ENCODE assay signal across 8 cellular contexts in the genomic region with DNA sequence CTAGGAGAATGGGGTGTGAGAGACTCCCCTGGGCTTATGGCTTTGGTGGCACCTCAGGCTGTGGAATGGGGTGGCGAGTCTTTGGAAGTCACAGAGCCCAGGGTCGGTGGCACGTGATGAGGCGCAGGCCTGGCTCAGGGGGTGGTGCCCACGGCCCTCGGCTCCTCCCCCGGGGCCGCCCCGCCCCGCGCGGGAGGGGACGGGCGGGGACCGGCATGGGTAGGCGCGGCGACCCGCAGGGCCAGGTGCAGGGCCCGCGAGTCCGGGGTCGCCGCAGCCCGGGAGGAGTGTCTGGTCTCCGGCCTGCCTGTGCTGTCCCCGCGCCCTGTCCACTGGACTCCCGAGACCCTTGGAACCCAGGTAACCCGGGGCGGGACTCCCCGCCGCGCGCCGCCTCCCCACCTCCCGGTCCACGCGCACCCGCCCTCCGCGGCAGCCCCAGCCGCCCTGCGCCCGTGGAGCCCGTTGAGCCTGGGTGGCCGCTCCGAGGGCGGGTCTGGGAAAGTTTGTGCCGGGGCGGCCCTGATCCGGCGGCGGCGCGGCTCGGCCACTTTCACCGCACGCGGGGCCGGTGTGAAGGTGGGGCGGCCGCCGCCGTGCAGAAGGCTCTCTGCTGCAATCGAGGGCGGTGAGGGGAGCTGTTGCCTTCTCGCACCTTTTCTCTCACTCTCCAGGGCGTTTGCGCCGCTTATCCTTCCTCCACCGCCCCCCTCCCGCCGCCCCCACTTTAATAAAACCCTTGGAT. TPM values are rescaled to one million over a fixed set of nuclear protein-coding genes. Genes with fewer than 3 reads are reported as not detected.
DNase-seq lines count a peak whose midpoint lies in the region; ATAC-seq and TF ChIP-seq lines count a peak whose summit lies in the region.
"Had no signal": no experiment of that assay in that cellular context is flagged by ENCODE, and none has a peak within 500 bp of the region (broad histone marks: within the 10 kb centered on the region; RNA-seq: fewer than 3 reads in every experiment).

A gene with protein sequence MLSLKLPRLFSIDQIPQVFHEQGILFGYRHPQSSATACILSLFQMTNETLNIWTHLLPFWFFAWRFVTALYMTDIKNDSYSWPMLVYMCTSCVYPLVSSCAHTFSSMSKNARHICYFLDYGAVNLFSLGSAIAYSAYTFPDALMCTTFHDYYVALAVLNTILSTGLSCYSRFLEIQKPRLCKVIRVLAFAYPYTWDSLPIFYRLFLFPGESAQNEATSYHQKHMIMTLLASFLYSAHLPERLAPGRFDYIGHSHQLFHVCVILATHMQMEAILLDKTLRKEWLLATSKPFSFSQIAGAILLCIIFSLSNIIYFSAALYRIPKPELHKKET (plus strand): TSS at position 216 of the 745 bp plus-strand sequence. CDS start 61,169 bp downstream, outside the sequence.

- ATAC-seq in left colon, result peak; percentile 85
- ATAC-seq in stimulated activated naive B cell treated with anti-CD40 and anti-IgM and Interleukin-4, amounts not matched to agents 10 μg/mL and 1 μg/mL and 100 μg/mL, for 72 hours (replicated peaks), result peak; percentile 55 to 66
- ATAC-seq in HG03460 (IDR thresholded peaks at IDR 0.05; ENCODE audit: unreplicated experiment), result no peak

- intact Hi-C loops in left colon (cut with DNase I, micrococcal nuclease), result no loop called here

- DNase-seq in GM13977 (ENCODE audit: low spot score), result peak; percentile 49
- DNase-seq in NCI-H226, result peak; percentile 15
- peak; percentile 37 to 80 for DNase-seq in T47D (ENCODE audit: low read depth in 1 of 2, low spot score in 1 of 2)
- DNase-seq in left colon, result peak; percentile 53 to 70
- no peak for DNase-seq in stimulated activated naive B cell treated with anti-CD40 and anti-IgM and Interleukin-4, amounts not matched to agents 10 μg/mL and 1 μg/mL and 100 μg/mL, for 72 hours
- DNase-seq in medulla oblongata (ENCODE audit: extremely low spot score), result no peak

- H3K4me3 Mint-ChIP-seq in stimulated activated naive B cell treated with anti-CD40 and anti-IgM and Interleukin-4, amounts not matched to agents 10 μg/mL and 1 μg/mL and 100 μg/mL, for 72 hours, result peak within 1 kb of the TSS; percentile 75

- peaks cover 4 to 6% of the 10 kb centered on the region in 2 donors for H3K4me1 Mint-ChIP-seq in stimulated activated naive B cell treated with anti-CD40 and anti-IgM and Interleukin-4, amounts not matched to agents 10 μg/mL and 1 μg/mL and 100 μg/mL, for 72 hours

- peak within 1 kb of the TSS; percentile 6 for H3K27ac Mint-ChIP-seq in stimulated activated naive B cell treated with anti-CD40 and anti-IgM and Interleukin-4, amounts not matched to agents 10 μg/mL and 1 μg/mL and 100 μg/mL, for 72 hours

- H3K9me3 Mint-ChIP-seq in stimulated activated naive B cell treated with anti-CD40 and anti-IgM and Interleukin-4, amounts not matched to agents 10 μg/mL and 1 μg/mL and 100 μg/mL, for 72 hours, result peaks cover 0 to 1% of the 10 kb centered on the region in 2 donors

- TF ChIP-seq CTCF in GM13977 (IDR thresholded peaks at IDR 0.05; ENCODE audit: extremely low read depth, insufficient read depth, missing control alignments), result no peak

- H3K36me3 Mint-ChIP-seq in stimulated activated naive B cell treated with anti-CD40 and anti-IgM and Interleukin-4, amounts not matched to agents 10 μg/mL and 1 μg/mL and 100 μg/mL, for 72 hours, result no peaks in the 10 kb centered on the region

- in situ Hi-C loops in GM13977 (cut with MboI; ENCODE audit: low pct_unique_long_range_greater_than_20kb, low sequenced_read_pairs, unreplicated experiment), result no loop called here
- in situ Hi-C loops in T47D (cut with HindIII; ENCODE audit: low pct_unique_long_range_greater_than_20kb, low sequenced_read_pairs), result no loop called here

- H3K27me3 Mint-ChIP-seq in stimulated activated naive B cell treated with anti-CD40 and anti-IgM and Interleukin-4, amounts not matched to agents 10 μg/mL and 1 μg/mL and 100 μg/mL, for 72 hours, result peaks cover 63 to 80% of the 10 kb centered on the region in 2 donors

RNA-seq across cellular contexts. Expression of the gene that starts here (rescaled TPM):
- total RNA-seq in left colon, result 10 to 100 TPM; 62.3 to 63.6 TPM
- total RNA-seq: T-helper 2 cell treated with Interferon-gamma antibody and Interleukin-4, amounts not matched to agents 100 ng/mL and 5 ng/mL, for 36 hours had no signal

Comparison
In these comparisons a context has a peak if more than half of its experiments do, and no peak if none do; other contexts are left out.
1. DNase-seq: peak in GM13977 (single experiment), NCI-H226 (single experiment), T47D (2 of 2) and left colon (2 of 2); none in stimulated activated naive B cell treated with anti-CD40 and anti-IgM and Interleukin-4, amounts not matched to agents 10 μg/mL and 1 μg/mL and 100 μg/mL, for 72 hours (single experiment) and medulla oblongata (single experiment).